In genomic region chr6:85672623-85673022, GRCh38 we compare ENCODE assay signal across 17 cellular contexts. TPM values are rescaled to one million over a fixed set of nuclear protein-coding genes. Genes with fewer than 3 reads are reported as not detected.
DNase-seq lines count a peak whose midpoint lies in the region; ATAC-seq and TF ChIP-seq lines count a peak whose summit lies in the region.
"Had no signal": no experiment of that assay in that cellular context is flagged by ENCODE, and none has a peak within 500 bp of the region (broad histone marks: within the 10 kb centered on the region; RNA-seq: fewer than 3 reads in every experiment).

No MANE protein-coding gene starts in this region.

- peaks cover 55% of the 10 kb centered on the region for H3K4me1 Mint-ChIP-seq in GM23338
- H3K4me1 Mint-ChIP-seq in WTC11, result peaks cover 73% of the 10 kb centered on the region
- peaks cover 42 to 88% (median 78%) of the 10 kb centered on the region in 4 donors for H3K4me1 Mint-ChIP-seq in naive thymus-derived CD8-positive, alpha-beta T cell
- H3K4me1 Mint-ChIP-seq in chondrocyte (ENCODE audit: low read depth), result peaks cover 54% of the 10 kb centered on the region

- peaks cover 28% of the 10 kb centered on the region for H3K4me1 ChIP-seq in GM23338 (ENCODE audit: insufficient read depth)

- peaks cover 55% of the 10 kb centered on the region for H3K36me3 Mint-ChIP-seq in GM23338 (ENCODE audit: low read depth)
- H3K36me3 Mint-ChIP-seq in WTC11, result peaks cover 47% of the 10 kb centered on the region
- peaks cover 6 to 51% (median 23%) of the 10 kb centered on the region in 3 donors for H3K36me3 Mint-ChIP-seq in naive thymus-derived CD8-positive, alpha-beta T cell
- peaks cover 17% of the 10 kb centered on the region for H3K36me3 Mint-ChIP-seq in chondrocyte (ENCODE audit: low read depth)

- no peak overlapping the region for H3K4me3 ChIP-seq in GM23338
- H3K4me3 ChIP-seq: body of pancreas had no signal

- peaks cover 38% of the 10 kb centered on the region for H3K79me2 ChIP-seq in GM23338 (replicated peaks; ENCODE audit: insufficient read depth)

- H3K4me3 Mint-ChIP-seq in GM23338, result no peak overlapping the region
- H3K4me3 Mint-ChIP-seq in WTC11, result no peak overlapping the region
- H3K4me3 Mint-ChIP-seq in naive thymus-derived CD8-positive, alpha-beta T cell, result no peak overlapping the region
- H3K4me3 Mint-ChIP-seq in chondrocyte (ENCODE audit: unreplicated experiment), result no peak overlapping the region

- CTCF ChIA-PET in WTC11 (lab: Charles Lee), result no interaction called here
- CTCF ChIA-PET in RWPE1 (lab: Yijun Ruan, JAX), result no interaction called here

- H3K27ac Mint-ChIP-seq in GM23338, result peak overlapping the region; percentile 60; the same call in 1 of the 2 replicates
- peak overlapping the region; percentile 75; the same call in 1 of the 2 replicates for H3K27ac Mint-ChIP-seq in WTC11
- peak overlapping the region in 8 of 10 donors; percentile 2 to 98 (median 48) for H3K27ac Mint-ChIP-seq in naive thymus-derived CD8-positive, alpha-beta T cell
- H3K27ac Mint-ChIP-seq in chondrocyte (ENCODE audit: unreplicated experiment), result no peak overlapping the region

- H2AFZ ChIP-seq in GM23338, result no peak overlapping the region

- peaks cover 30% of the 10 kb centered on the region for H4K20me1 ChIP-seq in GM23338 (replicated peaks; ENCODE audit: insufficient read depth)

- POLR2A ChIA-PET in WTC11 (lab: Charles Lee) (interaction anchor here (7.6 kb wide), 1 partner anchor 30 kb away, joined by 76 read pairs; the partner anchor contains the start of gene SYNCRIP), RWPE1 (lab: Yijun Ruan, JAX; ENCODE audit: low non-redundant PET) (interaction anchor here (0.6 kb wide), 1 partner anchor 21 kb away, joined by 4 read pairs; no protein-coding TSS in a partner anchor)
- POLR2A ChIA-PET in naive thymus-derived CD8-positive, alpha-beta T cell (lab: Charles Lee), result interaction anchor here (0.6 to 4.9 kb wide), 2 partner anchors 30 to 46 kb away, joined by 3 to 104 read pairs; partner anchors contain the start of gene SYNCRIP

- ATAC-seq in GM23338 (peak; percentile 8), WTC11 (peak; percentile 12)
- no peak for ATAC-seq in naive thymus-derived CD8-positive, alpha-beta T cell
- ATAC-seq: activated CD4-positive, CD25-positive, alpha-beta regulatory T cell treated with anti-CD3 and anti-CD28 coated beads, Interleukin-2, amount 50 U/mL, for 24 hours; body of pancreas had no signal

- H3K27me3 ChIP-seq in GM23338 (ENCODE audit: insufficient read depth), result no peaks in the 10 kb centered on the region
- H3K27me3 ChIP-seq: body of pancreas, neutrophil had no signal

- H3K36me3 ChIP-seq in GM23338 (ENCODE audit: insufficient read depth), result peaks cover 34% of the 10 kb centered on the region
- H3K36me3 ChIP-seq: neutrophil had no signal

- no peak for TF ChIP-seq CTCF in GM23338 (conservative IDR thresholded peaks at IDR 0.05; ENCODE audit: low read depth in 2 of 2)
- TF ChIP-seq CTCF in WTC11 (IDR thresholded peaks at IDR 0.05), result no peak
- no peak for TF ChIP-seq CTCF in chondrocyte (IDR thresholded peaks at IDR 0.05)
- no peak for TF ChIP-seq CTCF in RWPE1 (conservative IDR thresholded peaks at IDR 0.05; ENCODE audit: low read depth)

- no peaks in the 10 kb centered on the region; the same call in 2 of the 3 replicates for H3K9me3 Mint-ChIP-seq in GM23338
- no peaks in the 10 kb centered on the region for H3K9me3 Mint-ChIP-seq in WTC11
- H3K9me3 Mint-ChIP-seq in naive thymus-derived CD8-positive, alpha-beta T cell, result no peaks in the 10 kb centered on the region
- no peaks in the 10 kb centered on the region for H3K9me3 Mint-ChIP-seq in chondrocyte (ENCODE audit: low read depth)
- H3K9me3 Mint-ChIP-seq: activated T-helper 2 cell treated with anti-CD3 and anti-CD28 coated beads, Interferon-gamma antibody, Interleukin-2, Interleukin-4, amounts not matched to agents 10 μg/mL and 5 μg/mL and 100 μg/mL, durations not matched to agents 14 hours and 24 hours and 36 hours; CD4-positive, CD25-positive, alpha-beta regulatory T cell had no signal

- H3F3A ChIP-seq in GM23338 (replicated peaks; ENCODE audit: low read depth), result peaks cover 46% of the 10 kb centered on the region

- H3K4me2 ChIP-seq in GM23338, result no peak overlapping the region

- H3K27ac ChIP-seq in GM23338 (ENCODE audit: low read depth) (peak overlapping the region; percentile 81; the same call in 1 of the 2 replicates), RWPE1 (no peak overlapping the region)
- H3K27ac ChIP-seq: body of pancreas, neutrophil had no signal

- peak; percentile 39 for DNase-seq in DMS 273 (lab: John Stamatoyannopoulos, UW; ENCODE audit: unreplicated experiment)
- no peak for DNase-seq in DMS 273 treated with DMSO at 0.1 percent for 48 hours (lab: John Stamatoyannopoulos, UW)
- DNase-seq in GM23338 (ENCODE audit: low spot score), result peak; percentile 38
- no peak for DNase-seq in WTC11 (ENCODE audit: low spot score)
- no peak for DNase-seq in naive thymus-derived CD8-positive, alpha-beta T cell
- no peak for DNase-seq in NCI-H1092 (lab: John Stamatoyannopoulos, UW)
- DNase-seq in chondrocyte (ENCODE audit: low spot score), result no peak
- no peak for DNase-seq in RWPE1 (ENCODE audit: low spot score)
- DNase-seq: 8988T; body of pancreas; CD4-positive, CD25-positive, alpha-beta regulatory T cell; NCI-H1105 treated with DMSO at 0.1 percent for 48 hours; NCI-H345; OCI-M1 had no signal

- no peaks in the 10 kb centered on the region for H3K9me2 ChIP-seq in GM23338 (ENCODE audit: insufficient read depth)

- peaks cover 16% of the 10 kb centered on the region for H3K27me3 Mint-ChIP-seq in GM23338 (ENCODE audit: insufficient read depth, low read depth, poor library complexity)
- H3K27me3 Mint-ChIP-seq in WTC11 (ENCODE audit: low read depth), result no peaks in the 10 kb centered on the region
- no peaks in the 10 kb centered on the region for H3K27me3 Mint-ChIP-seq in naive thymus-derived CD8-positive, alpha-beta T cell
- H3K27me3 Mint-ChIP-seq in chondrocyte (ENCODE audit: low read depth), result no peaks in the 10 kb centered on the region
- H3K27me3 Mint-ChIP-seq: CD4-positive, CD25-positive, alpha-beta regulatory T cell had no signal

TF ChIP-seq in GM23338, 12 proteins besides CTCF, POLR2A, EP300 and RAD21 (continues in another document):
- TF ChIP-seq STAT1 (IDR thresholded peaks at IDR 0.05; ENCODE audit: unreplicated experiment), result no peak
- no peak for TF ChIP-seq EZH2phosphoT487 (IDR thresholded peaks at IDR 0.05; ENCODE audit: unreplicated experiment)
- TF ChIP-seq, protein P1, sequence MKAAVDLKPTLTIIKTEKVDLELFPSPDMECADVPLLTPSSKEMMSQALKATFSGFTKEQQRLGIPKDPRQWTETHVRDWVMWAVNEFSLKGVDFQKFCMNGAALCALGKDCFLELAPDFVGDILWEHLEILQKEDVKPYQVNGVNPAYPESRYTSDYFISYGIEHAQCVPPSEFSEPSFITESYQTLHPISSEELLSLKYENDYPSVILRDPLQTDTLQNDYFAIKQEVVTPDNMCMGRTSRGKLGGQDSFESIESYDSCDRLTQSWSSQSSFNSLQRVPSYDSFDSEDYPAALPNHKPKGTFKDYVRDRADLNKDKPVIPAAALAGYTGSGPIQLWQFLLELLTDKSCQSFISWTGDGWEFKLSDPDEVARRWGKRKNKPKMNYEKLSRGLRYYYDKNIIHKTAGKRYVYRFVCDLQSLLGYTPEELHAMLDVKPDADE (IDR thresholded peaks at IDR 0.05), result no peak
- TF ChIP-seq POLR2AphosphoS5 (IDR thresholded peaks at IDR 0.05; ENCODE audit: low read depth), result no peak
- no peak for TF ChIP-seq EZH2 (IDR thresholded peaks at IDR 0.05; ENCODE audit: low read depth, unreplicated experiment)

TF ChIP-seq in WTC11, 78 proteins besides CTCF, POLR2A, EP300 and RAD21 (continues in another document):
- TF ChIP-seq PRRX2 (CRISPR knock-in tag; IDR thresholded peaks at IDR 0.05), result peak; percentile 90; the same call in 1 of the 2 replicates
- TF ChIP-seq PREB (CRISPR knock-in tag; IDR thresholded peaks at IDR 0.05; ENCODE audit: borderline replicate concordance), result no peak
- TF ChIP-seq ZNF671 (CRISPR knock-in tag; IDR thresholded peaks at IDR 0.05), result peak; percentile 84
- TF ChIP-seq, protein P2, sequence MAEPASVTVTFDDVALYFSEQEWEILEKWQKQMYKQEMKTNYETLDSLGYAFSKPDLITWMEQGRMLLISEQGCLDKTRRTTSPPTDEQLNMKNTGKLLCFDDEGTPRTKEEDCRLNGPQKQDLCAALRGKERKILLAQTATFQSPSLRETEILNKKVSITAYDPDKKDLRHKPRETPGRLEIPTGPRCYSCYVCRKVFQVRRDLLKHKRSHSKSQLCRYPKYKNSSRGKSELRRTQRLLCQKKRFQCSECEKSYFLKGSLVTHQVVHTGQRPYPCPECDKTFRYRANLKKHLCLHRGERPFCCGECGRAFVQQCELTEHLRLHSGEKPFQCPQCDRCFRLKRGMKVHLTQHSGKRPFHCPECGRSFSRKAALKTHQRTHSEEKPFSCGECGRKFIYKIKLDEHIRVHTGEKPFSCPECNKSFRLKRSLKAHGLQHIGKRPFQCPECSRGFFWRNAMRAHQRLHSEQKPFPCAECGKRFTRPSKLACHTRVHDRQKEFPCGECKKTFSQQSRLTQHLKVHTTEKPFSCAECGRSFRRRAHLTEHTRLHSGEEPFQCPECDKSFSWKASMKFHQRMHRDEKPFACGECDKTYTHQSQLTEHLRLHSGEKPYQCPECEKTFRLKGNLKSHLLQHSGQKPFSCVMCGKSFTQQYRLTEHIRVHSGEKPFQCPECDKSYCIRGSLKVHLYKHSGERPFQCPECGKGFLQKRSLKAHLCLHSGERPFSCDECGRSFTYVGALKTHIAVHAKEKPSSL (CRISPR knock-in tag; conservative IDR thresholded peaks at IDR 0.05), result peak; percentile 77; the same call in 1 of the 2 replicates

RNA-seq across cellular contexts. Expression of gene SYNCRIP, which starts 29.9 kb away (rescaled TPM):
- total RNA-seq in GM23338 (2014; rRNA removed; shearing (Covaris generic)), result 163 and 169 TPM in 2 replicates
- polyA plus RNA-seq in GM23338 (2016; fragmentation: Nextera tagmentation; extraction: Ambion mirVana), result 149 and 164 TPM in 2 replicates
- total RNA-seq in WTC11 (2021) (139 to 150 TPM (median 144 TPM) in 3 replicates), chondrocyte (87.4 to 116 TPM (median 90.5 TPM) in 3 replicates)
- 100 to 1,000 TPM in 1 of 2 experiments, 10 to 100 TPM in 1; 95.1 to 103 TPM for total RNA-seq in naive thymus-derived CD8-positive, alpha-beta T cell
- 10 to 100 TPM; 68.6 to 80.9 (median 70.7) TPM for polyA plus RNA-seq in naive thymus-derived CD8-positive, alpha-beta T cell

Comparison
In these comparisons a context has a peak if more than half of its experiments do, and no peak if none do; other contexts are left out.
1. DNase-seq: peak in DMS 273 (single experiment) and GM23338 (single experiment); none in DMS 273 treated with DMSO at 0.1 percent for 48 hours (single experiment), WTC11 (single experiment), naive thymus-derived CD8-positive, alpha-beta T cell (0 of 10), NCI-H1092 (single experiment), chondrocyte (single experiment) and RWPE1 (single experiment).
2. ATAC-seq: peak in GM23338 (single experiment) and WTC11 (single experiment); none in naive thymus-derived CD8-positive, alpha-beta T cell (0 of 2).